Comparison of ENCODE assay signal across 8 cellular contexts in the genomic region with DNA sequence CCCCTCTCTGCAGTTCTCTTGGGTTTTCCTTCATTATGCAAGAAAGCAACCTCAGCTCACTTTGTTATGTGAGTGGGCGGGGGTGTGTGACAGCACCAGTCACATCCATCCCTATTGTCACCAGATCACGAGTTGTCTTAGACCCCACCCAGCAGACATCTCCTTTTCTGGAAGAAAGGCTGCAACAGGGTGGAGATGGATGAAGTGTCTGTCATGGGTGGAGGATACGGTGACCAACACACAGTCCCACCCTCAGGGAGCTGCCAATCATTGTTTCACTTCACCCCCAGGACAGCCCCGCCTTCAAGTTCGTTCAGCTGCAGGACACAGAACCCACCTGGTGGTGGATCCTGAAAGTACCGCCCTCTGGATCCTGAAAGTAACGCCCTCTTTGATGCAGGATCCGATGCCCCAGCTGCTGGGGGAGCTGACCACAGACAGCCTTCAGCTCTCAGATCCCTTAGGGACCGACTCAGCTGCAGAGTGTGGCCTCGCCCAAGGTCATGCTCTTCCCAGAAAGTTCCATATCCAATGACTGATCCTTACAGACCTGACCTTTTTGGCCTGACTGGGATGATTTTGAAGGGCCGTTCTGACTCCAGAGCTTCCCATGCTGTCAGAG.
A peak's percentile ranks its signal among the peaks of the same experiment; 100 is the strongest.
DNase-seq lines count a peak whose midpoint lies in the region; ATAC-seq, FAIRE-seq and TF ChIP-seq lines count a peak whose summit lies in the region.

No MANE protein-coding gene starts in this region.

- H3K4me3 ChIP-seq in IMR-90 (ENCODE audit: insufficient read depth, low read depth, low read length): no peak overlapping the region
- no peak overlapping the region for H3K4me3 ChIP-seq in right lobe of liver
- no peak overlapping the region for H3K4me3 ChIP-seq in kidney (ENCODE audit: low read length in 2 of 2)

- no peaks in the 10 kb centered on the region for H3K9me3 Mint-ChIP-seq in natural killer cell treated with Interleukin-12 subunit alpha and Interleukin-12 subunit beta and Interleukin-15 and Interleukin-18, amount 100 ng/mL, for 72 hours
- H3K9me3 Mint-ChIP-seq in natural killer cell: no peaks in the 10 kb centered on the region
- no peaks in the 10 kb centered on the region for H3K9me3 Mint-ChIP-seq in activated naive CD4-positive, alpha-beta T cell treated with anti-CD3 and anti-CD28 coated beads for 36 hours

- H2BK20ac ChIP-seq in IMR-90 (ENCODE audit: low read depth, low read length): no peak overlapping the region

- TF ChIP-seq RAD21 in IMR-90 (IDR thresholded peaks at IDR 0.05; ENCODE audit: low read length): no peak

- no peak overlapping the region for H3K4me3 Mint-ChIP-seq in natural killer cell treated with Interleukin-12 subunit alpha and Interleukin-12 subunit beta and Interleukin-15 and Interleukin-18, amount 100 ng/mL, for 72 hours
- H3K4me3 Mint-ChIP-seq in natural killer cell: no peak overlapping the region
- H3K4me3 Mint-ChIP-seq in activated naive CD4-positive, alpha-beta T cell treated with anti-CD3 and anti-CD28 coated beads for 36 hours: no peak overlapping the region

- POLR2A ChIA-PET in IMR-90 (lab: Charles Lee; ENCODE audit: unreplicated experiment): no interaction called here

- H3K36me3 Mint-ChIP-seq in natural killer cell treated with Interleukin-12 subunit alpha and Interleukin-12 subunit beta and Interleukin-15 and Interleukin-18, amount 100 ng/mL, for 72 hours: no peaks in the 10 kb centered on the region
- H3K36me3 Mint-ChIP-seq in natural killer cell: no peaks in the 10 kb centered on the region
- no peaks in the 10 kb centered on the region for H3K36me3 Mint-ChIP-seq in activated naive CD4-positive, alpha-beta T cell treated with anti-CD3 and anti-CD28 coated beads for 36 hours (ENCODE audit: low read depth)

- peak overlapping the region in 1 of 2 donors; percentile 74 for H3K27ac Mint-ChIP-seq in natural killer cell treated with Interleukin-12 subunit alpha and Interleukin-12 subunit beta and Interleukin-15 and Interleukin-18, amount 100 ng/mL, for 72 hours
- H3K27ac Mint-ChIP-seq in natural killer cell: no peak overlapping the region
- no peak overlapping the region for H3K27ac Mint-ChIP-seq in activated naive CD4-positive, alpha-beta T cell treated with anti-CD3 and anti-CD28 coated beads for 36 hours

- no peak overlapping the region; the same call in 1 of the 2 replicates for H3K14ac ChIP-seq in IMR-90 (replicated peaks; ENCODE audit: low read depth, low read length)

- TF ChIP-seq POLR2A in IMR-90 (IDR thresholded peaks at IDR 0.05; ENCODE audit: low read depth, low read length) (no peak), right lobe of liver (IDR thresholded peaks at IDR 0.05) (no peak)

- BruUV-seq in IMR-90 (replicated peaks; lab: Mats Ljungman, UMichigan): no TSS peak

- WGBS in IMR-90 (ENCODE audit: extremely low coverage in 2 of 2, insufficient read length in 1 of 2), 2 experiments: 78% methylated on average over 6 of the region's 11 CpGs; no CpG with 5 or more reads in 1 of the 2 experiments
- WGBS in right lobe of liver (ENCODE audit: insufficient coverage, low coverage, low lambda C conversion rate, missing lambda C conversion rate): 35% methylated on average over 3 of the region's 11 CpGs

- no peak overlapping the region for H4K91ac ChIP-seq in IMR-90 (ENCODE audit: insufficient read depth, low read depth, low read length)

- no peak for TF ChIP-seq CTCF in natural killer cell (IDR thresholded peaks at IDR 0.05)
- 0 out of 2 replicates have a peak, but pooled peaks have one; percentile 8 for TF ChIP-seq CTCF in IMR-90 (conservative IDR thresholded peaks at IDR 0.05; ENCODE audit: low read depth, low read length)
- TF ChIP-seq CTCF in right lobe of liver (IDR thresholded peaks at IDR 0.05): no peak
- no peak for TF ChIP-seq CTCF in kidney (IDR thresholded peaks at IDR 0.05; ENCODE audit: borderline replicate concordance, extremely low read depth, insufficient read depth)

- H2BK120ac ChIP-seq in IMR-90 (ENCODE audit: low read depth, low read length): no peak overlapping the region; the same call in 1 of the 2 replicates

- H3K56ac ChIP-seq in IMR-90 (ENCODE audit: extremely low read depth, insufficient read depth, low read length): no peak overlapping the region

- H2BK15ac ChIP-seq in IMR-90 (ENCODE audit: low read depth, low read length): no peak overlapping the region

- H2AK5ac ChIP-seq in IMR-90 (ENCODE audit: low read depth, low read length): peak overlapping the region; percentile 35; the same call in 1 of the 2 replicates

- H2AK9ac ChIP-seq in IMR-90 (replicated peaks; ENCODE audit: low read depth, low read length, poor library complexity): no peak overlapping the region

- peak overlapping the region; percentile 34 for H2AFZ ChIP-seq in IMR-90 (replicated peaks; ENCODE audit: low read length, poor library complexity)

- no peaks in the 10 kb centered on the region for H4K20me1 ChIP-seq in IMR-90 (ENCODE audit: insufficient read depth, low read length)

- dilution Hi-C loops in IMR-90 (cut with HindIII; ENCODE audit: low sequenced_read_pairs, unreplicated experiment): no loop called here

- H4K8ac ChIP-seq in IMR-90 (ENCODE audit: low read depth in 2 of 2, low read length in 2 of 2): no peak overlapping the region

- H3K4me1 Mint-ChIP-seq in natural killer cell treated with Interleukin-12 subunit alpha and Interleukin-12 subunit beta and Interleukin-15 and Interleukin-18, amount 100 ng/mL, for 72 hours (ENCODE audit: low read depth in 2 of 2): peaks cover 8 to 15% of the 10 kb centered on the region in 2 donors
- H3K4me1 Mint-ChIP-seq in natural killer cell: no peaks in the 10 kb centered on the region
- H3K4me1 Mint-ChIP-seq in activated naive CD4-positive, alpha-beta T cell treated with anti-CD3 and anti-CD28 coated beads for 36 hours (ENCODE audit: low read depth): peaks cover 7% of the 10 kb centered on the region

- H3K4me1 ChIP-seq in IMR-90 (ENCODE audit: control insufficient read depth, insufficient read depth, low read length): 0 out of 2 replicates have a peak, but pooled peaks cover 2% of the 10 kb centered on the region
- H3K4me1 ChIP-seq in right lobe of liver: no peaks in the 10 kb centered on the region
- no peaks in the 10 kb centered on the region for H3K4me1 ChIP-seq in kidney (ENCODE audit: control insufficient read depth in 1 of 2, insufficient read depth in 1 of 2, low read depth in 1 of 2, low read length in 2 of 2)

- no peak overlapping the region for H2BK5ac ChIP-seq in IMR-90 (ENCODE audit: low read depth, low read length, poor library complexity, severe bottlenecking)

- H3K9ac ChIP-seq in IMR-90 (ENCODE audit: low read depth, low read length) (no peak overlapping the region), kidney (ENCODE audit: low read length in 2 of 2) (no peak overlapping the region)

- intact Hi-C loops in natural killer cell (cut with micrococcal nuclease): no loop called here
- intact Hi-C loops in IMR-90 (cut with micrococcal nuclease): no loop called here
- intact Hi-C loops in activated naive CD4-positive, alpha-beta T cell treated with anti-CD3 and anti-CD28 coated beads for 36 hours (cut with micrococcal nuclease): no loop called here
- intact Hi-C loops in right lobe of liver (cut with DNase I): no loop called here
- intact Hi-C loops in kidney (cut with DNase I): no loop called here

- H3K18ac ChIP-seq in IMR-90 (ENCODE audit: low read depth, low read length): no peak overlapping the region

- H3K27ac ChIP-seq in IMR-90 (ENCODE audit: insufficient read depth, low read length) (no peak overlapping the region), right lobe of liver (no peak overlapping the region), kidney (ENCODE audit: low read depth in 2 of 2, low read length in 2 of 2) (no peak overlapping the region)

- FAIRE-seq in kidney (lab: Jason Lieb, UNC): no peak

- H3K9me3 ChIP-seq in IMR-90 (ENCODE audit: control insufficient read depth, insufficient read depth, low read length) (no peaks in the 10 kb centered on the region), right lobe of liver (no peaks in the 10 kb centered on the region), kidney (ENCODE audit: control insufficient read depth in 1 of 2, low read length in 2 of 2) (peaks cover 0 to 3% of the 10 kb centered on the region in 2 donors)

- CTCF ChIA-PET in IMR-90 (lab: Yijun Ruan, JAX): interaction anchor here (0.6 kb wide), 1 partner anchor 293 kb away, joined by 3 read pairs; no protein-coding TSS in a partner anchor
- CTCF ChIA-PET in activated naive CD4-positive, alpha-beta T cell treated with anti-CD3 and anti-CD28 coated beads for 36 hours (lab: Charles Lee): interaction anchor here (0.5 kb wide), 2 partner anchors 24 to 335 kb away, joined by 3 read pairs; no protein-coding TSS in a partner anchor

- H3K79me1 ChIP-seq in IMR-90 (ENCODE audit: low read depth in 1 of 2, low read length in 2 of 2): no peaks in the 10 kb centered on the region

- H3K4ac ChIP-seq in IMR-90 (ENCODE audit: low read depth, low read length): no peak overlapping the region

- peak; percentile 68 for DNase-seq in natural killer cell treated with Interleukin-12 subunit alpha and Interleukin-12 subunit beta and Interleukin-15 and Interleukin-18, amount 100 ng/mL, for 72 hours (ENCODE audit: low spot score)
- no peak for DNase-seq in natural killer cell
- DNase-seq in IMR-90: no peak
- peak; percentile 34 for DNase-seq in activated naive CD4-positive, alpha-beta T cell treated with anti-CD3 and anti-CD28 coated beads for 36 hours
- no peak for DNase-seq in right lobe of liver
- no peak for DNase-seq in kidney
- no peak for DNase-seq in NCI-H1105 treated with DMSO at 0.1 percent for 48 hours (lab: John Stamatoyannopoulos, UW)

- H3K4me2 ChIP-seq in IMR-90 (ENCODE audit: low read depth, low read length): no peak overlapping the region

- H3K27me3 Mint-ChIP-seq in natural killer cell treated with Interleukin-12 subunit alpha and Interleukin-12 subunit beta and Interleukin-15 and Interleukin-18, amount 100 ng/mL, for 72 hours: peaks cover 0 to 9% of the 10 kb centered on the region in 2 donors
- H3K27me3 Mint-ChIP-seq in natural killer cell (ENCODE audit: low read depth in 2 of 2): peaks cover 5 to 7% of the 10 kb centered on the region in 2 donors
- no peaks in the 10 kb centered on the region for H3K27me3 Mint-ChIP-seq in activated naive CD4-positive, alpha-beta T cell treated with anti-CD3 and anti-CD28 coated beads for 36 hours (ENCODE audit: low read depth)

- H3K36me3 ChIP-seq in IMR-90 (ENCODE audit: control insufficient read depth, insufficient read depth, low read length) (no peaks in the 10 kb centered on the region), right lobe of liver (no peaks in the 10 kb centered on the region), kidney (ENCODE audit: control insufficient read depth in 1 of 2, insufficient read depth in 2 of 2, low read length in 2 of 2) (no peaks in the 10 kb centered on the region)

- H4K5ac ChIP-seq in IMR-90 (ENCODE audit: low read depth, low read length): no peak overlapping the region

- in situ Hi-C loops in IMR-90 (cut with MboI; ENCODE audit: low sequenced_read_pairs): loop anchor here (5.0 to 25.0 kb wide), 2 partner anchors 414 to 1019 kb away; no protein-coding TSS in a partner anchor

- H3K27me3 ChIP-seq in IMR-90 (ENCODE audit: control insufficient read depth, insufficient read depth, low read length) (no peaks in the 10 kb centered on the region), right lobe of liver (no peaks in the 10 kb centered on the region)

- peak; percentile 69 to 82 for ATAC-seq in natural killer cell treated with Interleukin-12 subunit alpha and Interleukin-12 subunit beta and Interleukin-15 and Interleukin-18, amount 100 ng/mL, for 72 hours
- no peak for ATAC-seq in natural killer cell
- no peak for ATAC-seq in IMR-90 (ENCODE audit: low read depth)
- peak in 3 of 4 donors; percentile 22 to 35 (median 25) for ATAC-seq in right lobe of liver
- ATAC-seq in HG02981 (IDR thresholded peaks at IDR 0.05; ENCODE audit: unreplicated experiment): no peak

- no peak overlapping the region for H3K23ac ChIP-seq in IMR-90 (ENCODE audit: low read depth, low read length)

- H3K9me1 ChIP-seq in IMR-90 (ENCODE audit: insufficient read depth, low read length): no peaks in the 10 kb centered on the region

Comparison
In these comparisons a context has a peak if more than half of its experiments do, and no peak if none do; other contexts are left out.
1. ATAC-seq: peak in natural killer cell treated with Interleukin-12 subunit alpha and Interleukin-12 subunit beta and Interleukin-15 and Interleukin-18, amount 100 ng/mL, for 72 hours (2 of 2) and right lobe of liver (3 of 4); none in natural killer cell (0 of 3), IMR-90 (single experiment) and HG02981 (single experiment).
2. DNase-seq: peak in natural killer cell treated with Interleukin-12 subunit alpha and Interleukin-12 subunit beta and Interleukin-15 and Interleukin-18, amount 100 ng/mL, for 72 hours (single experiment) and activated naive CD4-positive, alpha-beta T cell treated with anti-CD3 and anti-CD28 coated beads for 36 hours (single experiment); none in natural killer cell (single experiment), IMR-90 (single experiment), right lobe of liver (0 of 3), kidney (single experiment) and NCI-H1105 treated with DMSO at 0.1 percent for 48 hours (single experiment).